ENCODE assay signal across 9 cellular contexts in the genomic region with DNA sequence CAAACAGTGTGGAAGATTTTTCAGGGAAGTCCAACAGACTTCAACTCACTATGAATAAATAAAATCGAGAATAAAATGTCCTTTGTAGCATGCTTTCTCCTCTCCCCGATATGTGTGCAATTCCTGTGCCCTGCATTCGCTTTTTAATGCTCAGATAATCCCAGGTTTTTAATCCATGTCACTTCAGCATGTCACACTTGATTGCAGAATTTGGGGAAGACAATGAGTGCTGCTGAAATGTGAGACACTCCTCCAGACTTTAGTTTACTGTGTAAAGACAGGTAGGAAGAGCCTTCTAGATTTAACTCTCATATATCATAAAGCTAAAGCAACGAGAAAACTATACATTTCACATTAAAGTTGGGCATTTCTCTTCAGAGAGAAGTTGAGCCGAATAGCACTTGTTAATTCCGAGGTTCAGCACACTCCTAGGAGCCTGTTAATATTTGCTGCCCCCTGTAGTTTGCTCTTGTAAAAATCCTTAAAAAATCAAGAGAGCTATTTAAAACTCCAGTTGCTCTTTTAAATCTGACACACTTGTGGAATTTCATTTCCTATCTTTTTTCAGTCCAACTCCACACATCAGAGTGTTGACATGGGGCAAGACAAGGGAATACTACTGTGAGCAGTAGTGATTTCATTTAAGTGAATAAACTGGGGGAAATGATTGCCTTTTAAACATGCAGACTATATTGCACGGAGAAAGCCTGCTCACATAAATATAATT.
DNase-seq lines count a peak whose midpoint lies in the region; ATAC-seq and TF ChIP-seq lines count a peak whose summit lies in the region.
"Had no signal": no experiment of that assay in that cellular context is flagged by ENCODE, and none has a peak within 500 bp of the region (broad histone marks: within the 10 kb centered on the region; RNA-seq: fewer than 3 reads in every experiment).

No MANE protein-coding gene starts in this region.

- no peak overlapping the region for H3K4me3 Mint-ChIP-seq in type B pancreatic cell
- H3K4me3 Mint-ChIP-seq: naive thymus-derived CD4-positive, alpha-beta T cell had no signal

- H3K4me1 Mint-ChIP-seq in type B pancreatic cell (ENCODE audit: unreplicated experiment) = peaks cover 8% of the 10 kb centered on the region
- H3K4me1 Mint-ChIP-seq: naive thymus-derived CD4-positive, alpha-beta T cell had no signal

- DNase-seq in GM13977 (ENCODE audit: low spot score) (peak; percentile 13), NCI-H2081 treated with DMSO at 0.1 percent for 48 hours (lab: John Stamatoyannopoulos, UW) (peak; percentile 23), astrocyte of the cerebellum (ENCODE audit: low read depth) (peak; percentile 56), iris pigment epithelial cell (ENCODE audit: low read depth) (peak; percentile 29), type B pancreatic cell (ENCODE audit: extremely low spot score, unreplicated experiment) (no peak)
- DNase-seq in activated CD4-positive, CD25-positive, alpha-beta regulatory T cell treated with anti-CD3 and anti-CD28 coated beads, Interleukin-2, amount 50 U/mL, for 72 hours = no peak

- H3K36me3 Mint-ChIP-seq in type B pancreatic cell = no peaks in the 10 kb centered on the region
- H3K36me3 Mint-ChIP-seq: naive thymus-derived CD4-positive, alpha-beta T cell had no signal

- TF ChIP-seq CTCF in GM13977 (IDR thresholded peaks at IDR 0.05; ENCODE audit: extremely low read depth, insufficient read depth, missing control alignments) (peak; percentile 57), astrocyte of the cerebellum (IDR thresholded peaks at IDR 0.05; ENCODE audit: low read depth, low read length, missing control alignments) (peak; percentile 66), type B pancreatic cell (conservative IDR thresholded peaks at IDR 0.05) (peak; percentile 78)

- ATAC-seq in HG02973 (IDR thresholded peaks at IDR 0.05; ENCODE audit: unreplicated experiment) (no peak), GM21367 (IDR thresholded peaks at IDR 0.05; ENCODE audit: unreplicated experiment) (no peak)
- ATAC-seq: naive thymus-derived CD4-positive, alpha-beta T cell had no signal

- in situ Hi-C loops in GM13977 (cut with MboI; ENCODE audit: low pct_unique_long_range_greater_than_20kb, low sequenced_read_pairs, unreplicated experiment) (no loop called here), astrocyte of the cerebellum (cut with HindIII; ENCODE audit: low sequenced_read_pairs) (no loop called here)

- no peaks in the 10 kb centered on the region for H3K9me3 Mint-ChIP-seq in type B pancreatic cell

- H3K27me3 Mint-ChIP-seq in type B pancreatic cell = peaks cover 6% of the 10 kb centered on the region

- H3K27ac Mint-ChIP-seq in type B pancreatic cell = no peak overlapping the region
- H3K27ac Mint-ChIP-seq: naive thymus-derived CD4-positive, alpha-beta T cell had no signal

- H3K4me3 ChIP-seq in astrocyte of the cerebellum (ENCODE audit: low read depth, low read length) = no peak overlapping the region

Comparison
In these comparisons a context has a peak if more than half of its experiments do, and no peak if none do; other contexts are left out.
1. DNase-seq: peak in GM13977 (single experiment), NCI-H2081 treated with DMSO at 0.1 percent for 48 hours (single experiment), astrocyte of the cerebellum (single experiment) and iris pigment epithelial cell (single experiment); none in type B pancreatic cell (single experiment) and activated CD4-positive, CD25-positive, alpha-beta regulatory T cell treated with anti-CD3 and anti-CD28 coated beads, Interleukin-2, amount 50 U/mL, for 72 hours (single experiment).
2. Peak in every context shown above with its lines, with median percentiles within 50 percentile points of each other: CTCF ChIP-seq.